ENCODE assay signal across 11 cellular contexts in the genomic region with DNA sequence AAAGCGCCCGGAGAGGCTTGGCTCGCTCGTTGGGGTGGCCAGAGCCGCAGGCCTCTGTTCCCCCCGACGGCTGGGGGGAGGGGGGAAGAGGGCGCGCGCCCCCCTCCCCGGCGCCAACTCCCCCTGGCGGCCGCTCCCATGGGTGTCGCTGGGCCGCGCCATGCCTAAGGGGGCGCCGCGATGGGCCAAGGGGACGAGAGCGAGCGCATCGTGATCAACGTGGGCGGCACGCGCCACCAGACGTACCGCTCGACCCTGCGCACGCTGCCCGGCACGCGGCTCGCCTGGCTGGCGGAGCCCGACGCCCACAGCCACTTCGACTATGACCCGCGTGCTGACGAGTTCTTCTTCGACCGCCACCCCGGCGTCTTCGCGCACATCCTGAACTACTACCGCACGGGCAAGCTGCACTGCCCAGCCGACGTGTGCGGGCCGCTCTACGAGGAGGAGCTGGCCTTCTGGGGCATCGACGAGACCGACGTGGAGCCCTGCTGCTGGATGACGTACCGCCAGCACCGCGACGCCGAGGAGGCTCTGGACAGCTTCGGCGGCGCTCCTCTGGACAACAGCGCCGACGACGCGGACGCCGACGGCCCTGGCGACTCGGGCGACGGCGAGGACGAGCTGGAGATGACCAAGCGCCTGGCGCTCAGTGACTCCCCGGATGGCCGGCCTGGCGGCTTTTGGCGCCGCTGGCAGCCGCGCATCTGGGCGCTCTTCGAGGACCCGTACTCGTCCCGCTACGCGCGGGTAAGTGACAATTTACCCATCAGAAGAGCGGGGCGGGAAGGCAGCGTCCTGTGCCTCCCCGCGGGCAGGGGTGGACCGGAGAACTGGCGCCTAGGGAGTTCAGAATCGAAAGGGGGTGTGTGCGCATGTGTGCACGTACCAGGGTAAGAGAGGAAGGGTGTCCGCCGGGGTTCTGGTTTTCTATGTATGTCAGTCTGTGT. TPM values are rescaled to one million over a fixed set of nuclear protein-coding genes. Genes with fewer than 3 reads are reported as not detected.
DNase-seq lines count a peak whose midpoint lies in the region; ATAC-seq and TF ChIP-seq lines count a peak whose summit lies in the region.
"Had no signal": no experiment of that assay in that cellular context is flagged by ENCODE, and none has a peak within 500 bp of the region (broad histone marks: within the 10 kb centered on the region; RNA-seq: fewer than 3 reads in every experiment).

No MANE protein-coding gene starts in this region.

- no TSS peak for BruUV-seq in Caco-2 (replicated peaks; lab: Mats Ljungman, UMichigan)

- H3K4me3 Mint-ChIP-seq in Caco-2 (ENCODE audit: unreplicated experiment) (peak overlapping the region; percentile 11), nephron progenitor cell (peak overlapping the region; percentile 60)

- no peak for TF ChIP-seq POLR2A in tibial nerve (IDR thresholded peaks at IDR 0.05)

- H3K27me3 ChIP-seq in ACC112 (ENCODE audit: insufficient read depth, low read length) (peaks cover 73% of the 10 kb centered on the region), Caco-2 (replicated peaks; ENCODE audit: control insufficient read depth, insufficient read depth, low read length) (no peaks in the 10 kb centered on the region; the same call in 1 of the 2 replicates), tibial nerve (peaks cover 0 to 88% of the 10 kb centered on the region in 2 donors)

- POLR2A ChIA-PET in Caco-2 (lab: Charles Lee), result no interaction called here

- H3K27ac ChIP-seq in ACC112 (ENCODE audit: low read depth, low read length), result no peak overlapping the region
- no peak overlapping the region for H3K27ac ChIP-seq in tibial nerve
- H3K27ac ChIP-seq: colonic mucosa had no signal

- H3K4me1 ChIP-seq in ACC112 (ENCODE audit: control insufficient read depth, insufficient read depth, low read length, unreplicated experiment) (no peaks in the 10 kb centered on the region), Caco-2 (peaks cover 9% of the 10 kb centered on the region; the same call in 1 of the 2 replicates), tibial nerve (peaks cover 0 to 23% (median 9%) of the 10 kb centered on the region in 4 donors)
- H3K4me1 ChIP-seq: colonic mucosa had no signal

- in situ Hi-C loops in astrocyte of the cerebellum (cut with HindIII; ENCODE audit: low sequenced_read_pairs), result no loop called here

- no peaks in the 10 kb centered on the region for H3K36me3 ChIP-seq in ACC112 (ENCODE audit: insufficient read depth, low read length)
- no peaks in the 10 kb centered on the region for H3K36me3 ChIP-seq in Caco-2 (ENCODE audit: control insufficient read depth, insufficient read depth, low read length)
- H3K36me3 ChIP-seq in tibial nerve, result no peaks in the 10 kb centered on the region
- H3K36me3 ChIP-seq: colonic mucosa had no signal

- no peak for ATAC-seq in HG02610 (IDR thresholded peaks at IDR 0.05; ENCODE audit: unreplicated experiment)
- ATAC-seq in HG03520 (IDR thresholded peaks at IDR 0.05; ENCODE audit: unreplicated experiment), result no peak

- no peaks in the 10 kb centered on the region for H3K36me3 Mint-ChIP-seq in Caco-2 (ENCODE audit: insufficient read depth, unreplicated experiment)
- H3K36me3 Mint-ChIP-seq in nephron progenitor cell (ENCODE audit: low read depth), result no peaks in the 10 kb centered on the region

- intact Hi-C loops in Caco-2 (cut with micrococcal nuclease; ENCODE audit: unreplicated experiment), result no loop called here

- CTCF ChIA-PET in Caco-2 (lab: Charles Lee), result interaction anchor here (1.3 kb wide), 1 partner anchor 16 kb away, joined by 3 read pairs; no protein-coding TSS in a partner anchor

- H3K9me3 ChIP-seq in Caco-2, result no peaks in the 10 kb centered on the region
- no peaks in the 10 kb centered on the region for H3K9me3 ChIP-seq in tibial nerve
- H3K9me3 ChIP-seq: colonic mucosa had no signal

- peak overlapping the region; percentile 37; the same call in 1 of the 2 replicates for H3K4me3 ChIP-seq in ACC112 (ENCODE audit: low read depth, low read length)
- H3K4me3 ChIP-seq in Caco-2 (ENCODE audit: low read depth, low read length), result no peak overlapping the region
- no peak overlapping the region for H3K4me3 ChIP-seq in astrocyte of the cerebellum (ENCODE audit: low read depth, low read length)
- no peak overlapping the region for H3K4me3 ChIP-seq in tibial nerve

- H3K27me3 Mint-ChIP-seq in Caco-2 (ENCODE audit: insufficient read depth, unreplicated experiment), result peaks cover 14% of the 10 kb centered on the region
- peaks cover 65% of the 10 kb centered on the region for H3K27me3 Mint-ChIP-seq in nephron progenitor cell (ENCODE audit: low read depth, poor library complexity)

- TF ChIP-seq CTCF in Caco-2 (IDR thresholded peaks at IDR 0.05; ENCODE audit: insufficient read depth in 1 of 2, low read depth in 1 of 2, low read length in 1 of 2, severe bottlenecking in 1 of 2, unreplicated experiment in 1 of 2), result no peak
- TF ChIP-seq CTCF in astrocyte of the cerebellum (IDR thresholded peaks at IDR 0.05; ENCODE audit: low read depth, low read length, missing control alignments), result peak; percentile 31
- peak; percentile 43 for TF ChIP-seq CTCF in nephron progenitor cell (IDR thresholded peaks at IDR 0.05)
- no peak for TF ChIP-seq CTCF in tibial nerve (IDR thresholded peaks at IDR 0.05)

- no peaks in the 10 kb centered on the region for H3K79me2 ChIP-seq in ACC112 (ENCODE audit: control insufficient read depth, insufficient read depth, low read length, unreplicated experiment)

- TF ChIP-seq EP300 in tibial nerve (IDR thresholded peaks at IDR 0.05), result no peak

- DNase-seq in Caco-2, result peak in 1 of 2 experiments; percentile 17
- DNase-seq in astrocyte of the cerebellum (ENCODE audit: low read depth), result no peak
- peak; percentile 46 for DNase-seq in nephron progenitor cell
- DNase-seq in tibial nerve (ENCODE audit: low spot score in 2 of 2), result no peak
- DNase-seq in DMS153 (lab: John Stamatoyannopoulos, UW), result no peak
- DNase-seq: colonic mucosa; stimulated activated naive CD4-positive, alpha-beta T cell had no signal

- H3K4me1 Mint-ChIP-seq in Caco-2 (ENCODE audit: low read depth, unreplicated experiment), result no peaks in the 10 kb centered on the region
- H3K4me1 Mint-ChIP-seq in nephron progenitor cell, result peaks cover 32% of the 10 kb centered on the region

- H3K27ac Mint-ChIP-seq in Caco-2 (ENCODE audit: unreplicated experiment) (no peak overlapping the region), nephron progenitor cell (no peak overlapping the region)

- 12 to 15% methylated on average over 45 to 81 of the region's 113 CpGs for WGBS in tibial nerve, 2 donors

- no peak overlapping the region for H2AFZ ChIP-seq in ACC112 (ENCODE audit: low read length, unreplicated experiment)

- H3K9me3 Mint-ChIP-seq in Caco-2 (ENCODE audit: unreplicated experiment) (no peaks in the 10 kb centered on the region), nephron progenitor cell (no peaks in the 10 kb centered on the region)

RNA-seq across cellular contexts. Expression of gene KCNC1, which starts 1.5 kb away (rescaled TPM):
- total RNA-seq in Caco-2 (2022) (0.07 TPM in 2 replicates), tibial nerve (not detected)

RNA-seq across cellular contexts. Expression of gene MYOD1, which starts 16.7 kb away (rescaled TPM):
- not detected in 2 replicates for total RNA-seq in Caco-2 (2022)
- not detected for total RNA-seq in tibial nerve
- total RNA-seq: colonic mucosa, renal cortical epithelial cell had no signal

Comparison
In these comparisons a context has a peak if more than half of its experiments do, and no peak if none do; other contexts are left out.
1. CTCF ChIP-seq: peak in astrocyte of the cerebellum (single experiment) and nephron progenitor cell (single experiment); none in Caco-2 (0 of 2) and tibial nerve (0 of 5).